In genomic region chr3:184679056-184679502, GRCh38 we compare ENCODE assay signal across 12 cellular contexts. TPM values are rescaled to one million over a fixed set of nuclear protein-coding genes. Genes with fewer than 3 reads are reported as not detected.
DNase-seq lines count a peak whose midpoint lies in the region; ATAC-seq and TF ChIP-seq lines count a peak whose summit lies in the region.
"Had no signal": no experiment of that assay in that cellular context is flagged by ENCODE, and none has a peak within 500 bp of the region (broad histone marks: within the 10 kb centered on the region; RNA-seq: fewer than 3 reads in every experiment).

No MANE protein-coding gene starts in this region.

- no peak overlapping the region for H3K4me2 ChIP-seq in mesendoderm (ENCODE audit: low read length)

- H3K27ac ChIP-seq in caudate nucleus (ENCODE audit: low read depth, low read length) (peak overlapping the region; percentile 16), mesendoderm (ENCODE audit: low read depth, low read length) (no peak overlapping the region), testis (peak overlapping the region; percentile 1 to 55), thyroid gland (no peak overlapping the region)
- H3K27ac ChIP-seq: upper lobe of right lung had no signal

- no peak overlapping the region for H4K8ac ChIP-seq in mesendoderm (ENCODE audit: low read depth, low read length)

- H3K36me3 ChIP-seq in mesendoderm (ENCODE audit: control insufficient read depth, insufficient read depth, low read length) (no peaks in the 10 kb centered on the region), testis (ENCODE audit: low read depth, missing control alignments) (no peaks in the 10 kb centered on the region), thyroid gland (no peaks in the 10 kb centered on the region)
- H3K36me3 ChIP-seq: upper lobe of right lung had no signal

- WGBS in mesendoderm (ENCODE audit: extremely low coverage, insufficient coverage, low lambda C conversion rate): no CpG with 5 or more reads among the region's 16 CpGs
- 15 to 33% methylated on average over 4 to 16 of the region's 16 CpGs for WGBS in testis, 2 donors
- WGBS in thyroid gland, 2 donors: 19 to 27% methylated on average over 12 to 15 of the region's 16 CpGs

- H4K5ac ChIP-seq in mesendoderm (ENCODE audit: low read length): no peak overlapping the region

- peaks cover 4% of the 10 kb centered on the region for H3K27me3 Mint-ChIP-seq in activated naive CD8-positive, alpha-beta T cell treated with anti-CD3 and anti-CD28 coated beads for 36 hours
- H3K27me3 Mint-ChIP-seq: activated naive CD8-positive, alpha-beta T cell had no signal

- no peak overlapping the region for H3K23ac ChIP-seq in mesendoderm (ENCODE audit: low read length)

- H3K27ac Mint-ChIP-seq in activated naive CD8-positive, alpha-beta T cell treated with anti-CD3 and anti-CD28 coated beads for 36 hours: no peak overlapping the region
- H3K27ac Mint-ChIP-seq: activated naive CD8-positive, alpha-beta T cell; immature natural killer cell had no signal

- H2AK5ac ChIP-seq in mesendoderm (ENCODE audit: low read length): no peak overlapping the region

- peak overlapping the region; percentile 42 for H3K9ac ChIP-seq in mesendoderm (ENCODE audit: low read length)

- peak overlapping the region; percentile 55 for H3K18ac ChIP-seq in mesendoderm (ENCODE audit: low read length)

- peaks cover 10% of the 10 kb centered on the region for H3K4me1 ChIP-seq in mesendoderm (ENCODE audit: control insufficient read depth, low read depth, low read length)
- peaks cover 35% of the 10 kb centered on the region for H3K4me1 ChIP-seq in testis
- peaks cover 0 to 6% of the 10 kb centered on the region in 2 donors for H3K4me1 ChIP-seq in thyroid gland
- H3K4me1 ChIP-seq: upper lobe of right lung had no signal

- H3K9me3 ChIP-seq in testis (no peaks in the 10 kb centered on the region), thyroid gland (no peaks in the 10 kb centered on the region)
- H3K9me3 ChIP-seq: upper lobe of right lung had no signal

- no peak for ATAC-seq in GM21529 (IDR thresholded peaks at IDR 0.05; ENCODE audit: unreplicated experiment)
- ATAC-seq: upper lobe of right lung had no signal

- peak; percentile 42 to 84 for DNase-seq in NCI-H524 (lab: John Stamatoyannopoulos, UW)
- no peak for DNase-seq in NCI-H524 treated with DMSO at 0.1 percent for 48 hours (lab: John Stamatoyannopoulos, UW)
- DNase-seq in caudate nucleus (lab: John Stamatoyannopoulos, UW): no peak
- no peak for DNase-seq in mesendoderm
- DNase-seq in testis: peak; percentile 52
- no peak for DNase-seq in activated naive CD8-positive, alpha-beta T cell treated with anti-CD3 and anti-CD28 coated beads for 36 hours
- no peak for DNase-seq in thyroid gland
- DNase-seq: immature natural killer cell, NCI-H510A treated with DMSO at 0.1 percent for 48 hours, upper lobe of right lung had no signal

- peak overlapping the region; percentile 81 for H2BK5ac ChIP-seq in mesendoderm (ENCODE audit: low read length)

- intact Hi-C loops in testis (cut with DNase I; ENCODE audit: low total_unique reads) (no loop called here), thyroid gland (cut with DNase I) (no loop called here)

- TF ChIP-seq POLR2A in testis (IDR thresholded peaks at IDR 0.05): no peak
- no peak for TF ChIP-seq POLR2A in thyroid gland (IDR thresholded peaks at IDR 0.05)

- H3K4me3 ChIP-seq in mesendoderm (ENCODE audit: low read length) (no peak overlapping the region), testis (no peak overlapping the region), thyroid gland (replicated peaks in 1 of 3) (no peak overlapping the region)
- H3K4me3 ChIP-seq: upper lobe of right lung had no signal

- H3K56ac ChIP-seq in mesendoderm (ENCODE audit: low read length): peak overlapping the region; percentile 59

- H2BK120ac ChIP-seq in mesendoderm (ENCODE audit: low read depth, low read length): peak overlapping the region; percentile 10

- H3K27me3 ChIP-seq in mesendoderm (ENCODE audit: insufficient read depth, low read length, poor library complexity): no peaks in the 10 kb centered on the region
- no peaks in the 10 kb centered on the region for H3K27me3 ChIP-seq in testis
- no peaks in the 10 kb centered on the region for H3K27me3 ChIP-seq in thyroid gland
- H3K27me3 ChIP-seq: upper lobe of right lung had no signal

- no peak overlapping the region for H3K4me3 Mint-ChIP-seq in activated naive CD8-positive, alpha-beta T cell treated with anti-CD3 and anti-CD28 coated beads for 36 hours
- H3K4me3 Mint-ChIP-seq: activated naive CD8-positive, alpha-beta T cell; immature natural killer cell had no signal

- no peaks in the 10 kb centered on the region for H3K9me3 Mint-ChIP-seq in activated naive CD8-positive, alpha-beta T cell treated with anti-CD3 and anti-CD28 coated beads for 36 hours
- H3K9me3 Mint-ChIP-seq: immature natural killer cell had no signal

- no peaks in the 10 kb centered on the region for H3K79me1 ChIP-seq in mesendoderm (ENCODE audit: low read length)

- no peaks in the 10 kb centered on the region for H3K36me3 Mint-ChIP-seq in activated naive CD8-positive, alpha-beta T cell treated with anti-CD3 and anti-CD28 coated beads for 36 hours
- H3K36me3 Mint-ChIP-seq: activated naive CD8-positive, alpha-beta T cell; immature natural killer cell had no signal

- no peaks in the 10 kb centered on the region for H3K4me1 Mint-ChIP-seq in activated naive CD8-positive, alpha-beta T cell treated with anti-CD3 and anti-CD28 coated beads for 36 hours
- H3K4me1 Mint-ChIP-seq: immature natural killer cell had no signal

- TF ChIP-seq CTCF in testis (IDR thresholded peaks at IDR 0.05) (no peak), thyroid gland (IDR thresholded peaks at IDR 0.05) (no peak)

- no peak overlapping the region for H3K4ac ChIP-seq in mesendoderm (ENCODE audit: low read depth, low read length)

- H2BK15ac ChIP-seq in mesendoderm (replicated peaks; ENCODE audit: low read depth): no peak overlapping the region

- no peaks in the 10 kb centered on the region for H3K79me2 ChIP-seq in mesendoderm (ENCODE audit: control insufficient read depth, insufficient read depth, low read length)

RNA-seq across cellular contexts. Expression of gene MAGEF1, which starts 32.8 kb away (rescaled TPM):
- polyA plus RNA-seq in mesendoderm (2013, experiment 1 of 2): 39.9 TPM
- polyA plus RNA-seq in mesendoderm (2013, experiment 2 of 2): 40.8 TPM
- total RNA-seq in testis (10 to 100 TPM; 22.8 to 33.5 TPM), thyroid gland (10 to 100 TPM; 48.8 to 70.8 (median 63.5) TPM)
- 25.1 TPM for polyA plus RNA-seq in testis (ENCODE audit: insufficient read depth, low read depth, low replicate concordance)
- 10 to 100 TPM; 22.5 to 26.9 TPM for total RNA-seq in activated naive CD8-positive, alpha-beta T cell treated with anti-CD3 and anti-CD28 coated beads for 36 hours

Comparison
In these comparisons a context has a peak if more than half of its experiments do, and no peak if none do; other contexts are left out.
1. DNase-seq: peak in NCI-H524 (2 of 2) and testis (single experiment); none in NCI-H524 treated with DMSO at 0.1 percent for 48 hours (single experiment), caudate nucleus (0 of 61), mesendoderm (single experiment), activated naive CD8-positive, alpha-beta T cell treated with anti-CD3 and anti-CD28 coated beads for 36 hours (single experiment) and thyroid gland (0 of 2).
2. H3K27ac ChIP-seq: peak in caudate nucleus (single experiment) and testis (2 of 2); none in mesendoderm (single experiment) and thyroid gland (0 of 3).